ENCODE assay signal across 16 cellular contexts in genomic region chr10:47376522-47377220, GRCh38. TPM values are rescaled to one million over a fixed set of nuclear protein-coding genes. Genes with fewer than 3 reads are reported as not detected.
DNase-seq lines count a peak whose midpoint lies in the region; ATAC-seq, FAIRE-seq and TF ChIP-seq lines count a peak whose summit lies in the region.
"Had no signal": no experiment of that assay in that cellular context is flagged by ENCODE, and none has a peak within 500 bp of the region (broad histone marks: within the 10 kb centered on the region; RNA-seq: fewer than 3 reads in every experiment).

No MANE protein-coding gene starts in this region.

- FAIRE-seq in D721Med (lab: Jason Lieb, UNC): no peak
- no peak for FAIRE-seq in GM12892 (lab: Jason Lieb, UNC)
- FAIRE-seq: GM18507 had no signal

- TF ChIP-seq POLR2A in GM12892 (IDR thresholded peaks at IDR 0.05; ENCODE audit: low read depth, low read length): no peak

- no peaks in the 10 kb centered on the region for H3K9me3 ChIP-seq in WERI-Rb-1 (ENCODE audit: severe bottlenecking)
- H3K9me3 ChIP-seq: esophagus squamous epithelium had no signal

- TF ChIP-seq CTCF in D721Med (IDR thresholded peaks at IDR 0.05; ENCODE audit: insufficient read depth, missing control alignments) (no peak), WERI-Rb-1 (IDR thresholded peaks at IDR 0.05; ENCODE audit: low read depth, low read length) (no peak)

- H3K4me3 ChIP-seq in WERI-Rb-1 (ENCODE audit: low read depth, low read length): no peak overlapping the region
- H3K4me3 ChIP-seq: esophagus squamous epithelium had no signal

- peak; percentile 4 for DNase-seq in AG20443 (ENCODE audit: low spot score)
- DNase-seq in D721Med (ENCODE audit: insufficient read length, low spot score): peak; percentile 9
- DNase-seq in left lobe of liver (ENCODE audit: low spot score): peak; percentile 29
- DNase-seq in GM12892 (ENCODE audit: insufficient read length): no peak
- DNase-seq in WERI-Rb-1: no peak
- no peak for DNase-seq in NCI-H2029 (lab: John Stamatoyannopoulos, UW)
- DNase-seq: activated CD4-positive, CD25-positive, alpha-beta regulatory T cell; activated gamma-delta T cell; esophagus squamous epithelium had no signal

- no peaks in the 10 kb centered on the region for H3K27me3 ChIP-seq in WERI-Rb-1 (ENCODE audit: insufficient read depth, low read depth, severe bottlenecking)

- no peak for ATAC-seq in left lobe of liver
- ATAC-seq in HG02763 (IDR thresholded peaks at IDR 0.05; ENCODE audit: unreplicated experiment): no peak

- H3K27ac ChIP-seq in angular gyrus (ENCODE audit: low read depth, low read length) (peak overlapping the region; percentile 62), WERI-Rb-1 (no peak overlapping the region)
- H3K27ac ChIP-seq: esophagus squamous epithelium had no signal

- no peaks in the 10 kb centered on the region for H3K36me3 ChIP-seq in WERI-Rb-1
- H3K36me3 ChIP-seq: esophagus squamous epithelium had no signal

RNA-seq across cellular contexts. Expression of gene ZNF488, which starts 7.4 kb away (rescaled TPM):
- total RNA-seq in left lobe of liver: 0.08 TPM
- polyA plus RNA-seq in GM12892 (2012; ENCODE audit: missing spikeins): not detected
- total RNA-seq: SK-MEL-5 had no signal

RNA-seq across cellular contexts. Expression of gene RBP3, which starts 28.5 kb away (rescaled TPM):
- not detected for total RNA-seq in left lobe of liver
- polyA plus RNA-seq in GM12892 (2012; ENCODE audit: missing spikeins): not detected
- total RNA-seq: esophagus squamous epithelium, H4, SK-MEL-5, temporal lobe had no signal
- polyA plus RNA-seq: adipose tissue had no signal

RNA-seq across cellular contexts. Expression of gene GDF2, which starts 54.4 kb away (rescaled TPM):
- total RNA-seq in left lobe of liver: 7.2 TPM
- polyA plus RNA-seq in GM12892 (2012; ENCODE audit: missing spikeins): not detected
- total RNA-seq: esophagus squamous epithelium, H4, SK-MEL-5, temporal lobe had no signal
- polyA plus RNA-seq: adipose tissue had no signal

Comparison
In these comparisons a context has a peak if more than half of its experiments do, and no peak if none do; other contexts are left out.
1. DNase-seq: peak in AG20443 (single experiment), D721Med (single experiment) and left lobe of liver (single experiment); none in GM12892 (single experiment), WERI-Rb-1 (single experiment) and NCI-H2029 (single experiment).